ENCODE assay signal across 10 cellular contexts in the genomic region with DNA sequence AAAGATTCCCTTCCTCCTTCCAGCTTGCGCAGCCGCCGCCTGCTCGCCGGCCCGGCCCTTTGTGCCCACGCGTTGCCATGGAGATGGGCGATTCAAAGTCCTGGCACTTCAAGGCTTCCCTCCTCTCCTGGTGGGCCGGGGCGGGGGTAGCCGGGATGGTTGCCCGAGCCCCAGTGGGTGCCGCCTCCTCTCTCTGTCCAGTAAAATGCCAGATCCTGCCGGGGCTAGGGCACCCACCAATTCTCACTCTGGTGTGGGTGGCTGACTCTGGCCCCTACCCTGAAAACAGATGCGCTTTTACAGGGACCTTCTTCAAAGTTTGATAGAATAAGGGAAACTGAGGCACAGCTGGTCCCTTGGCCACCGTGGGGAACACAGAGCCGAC. TPM values are rescaled to one million over a fixed set of nuclear protein-coding genes. Genes with fewer than 3 reads are reported as not detected.
DNase-seq lines count a peak whose midpoint lies in the region; ATAC-seq and TF ChIP-seq lines count a peak whose summit lies in the region.
"Not testable (repeated sequence)": the region's sequence is repeated elsewhere in the genome, so short reads cannot be mapped to it uniquely, and the experiment has no call there.
"Had no signal": no experiment of that assay in that cellular context is flagged by ENCODE, and none has a peak within 500 bp of the region (broad histone marks: within the 10 kb centered on the region; RNA-seq: fewer than 3 reads in every experiment).

No MANE protein-coding gene starts in this region.

- not testable (repeated sequence) for H3K36me3 ChIP-seq in lower lobe of right lung

- not testable (repeated sequence) for H3K4me3 ChIP-seq in lower lobe of right lung

- H3K9me3 ChIP-seq in lower lobe of right lung, result not testable (repeated sequence)

- TF ChIP-seq CTCF in lower lobe of right lung (IDR thresholded peaks at IDR 0.05), result not testable (repeated sequence)

- peak; percentile 51 for DNase-seq in Ammon's horn (ENCODE audit: low spot score)
- peak; percentile 24 for DNase-seq in HT-29 (ENCODE audit: low spot score)
- DNase-seq in NCI-H146 (lab: John Stamatoyannopoulos, UW), result peak; percentile 8
- DNase-seq in RPMI7951 (ENCODE audit: low read depth), result peak; percentile 46
- DNase-seq in amygdala (lab: John Stamatoyannopoulos, UW), result peak in 30 of 56 donors; percentile 14 to 67 (median 41)
- peak; percentile 40 for DNase-seq in Right ventricle myocardium inferior (ENCODE audit: missing footprints)
- peak; percentile 19 for DNase-seq in lower lobe of right lung
- DNase-seq in posterior cingulate gyrus, result peak in 7 of 10 donors; percentile 45 to 93 (median 66)

- not testable (repeated sequence) for ATAC-seq in Right ventricle myocardium inferior, lower lobe of right lung

- not testable (repeated sequence) for H3K27ac ChIP-seq in lower lobe of right lung

- not testable (repeated sequence) for H3K27me3 ChIP-seq in lower lobe of right lung (ENCODE audit: low read depth)

- intact Hi-C loops in Right ventricle myocardium inferior (cut with DNase I); lower lobe of right lung (cut with DNase I): not testable (repeated sequence)
- intact Hi-C loops in posterior cingulate gyrus (cut with DNase I), result loop anchor here (10.0 kb wide), 3 partner anchors 126 to 756 kb away; a partner anchor contains a TSS

- H3K4me1 ChIP-seq in lower lobe of right lung, result not testable (repeated sequence)

RNA-seq across cellular contexts. Expression of a gene that starts 22.2 kb away (rescaled TPM):
- 1.4 and 2.0 TPM in 2 replicates for total RNA-seq in HT-29 (2014; rRNA removed; shearing (Covaris generic))
- not detected in 2 replicates for total RNA-seq in RPMI7951 (2014; rRNA removed; shearing (Covaris generic))
- total RNA-seq in Right ventricle myocardium inferior (7.4 TPM), lower lobe of right lung (33.9 TPM)
- total RNA-seq: H4, OCI-LY7 had no signal

RNA-seq across cellular contexts. Expression of a gene that starts 52.2 kb away (rescaled TPM):
- 0.70 and 2.2 TPM in 2 replicates for total RNA-seq in HT-29 (2014; rRNA removed; shearing (Covaris generic))
- 0.96 and 1.2 TPM in 2 replicates for total RNA-seq in RPMI7951 (2014; rRNA removed; shearing (Covaris generic))
- total RNA-seq in Right ventricle myocardium inferior, result 8.0 TPM
- total RNA-seq in lower lobe of right lung, result 4.5 TPM

Comparison
In these comparisons a context has a peak if more than half of its experiments do, and no peak if none do; other contexts are left out.
1. DNase-seq: peak in every context shown above with its lines; median percentile 66 in posterior cingulate gyrus; 51 in Ammon's horn; 46 in RPMI7951; 41 in amygdala; 40 in Right ventricle myocardium inferior; 24 in HT-29; 19 in lower lobe of right lung; 8 in NCI-H146.